ENCODE assay signal across 8 cellular contexts in genomic region chr19:16896913-16897571, GRCh38. TPM values are rescaled to one million over a fixed set of nuclear protein-coding genes. Genes with fewer than 3 reads are reported as not detected.
A peak's percentile ranks its signal among the peaks of the same experiment; 100 is the strongest.
DNase-seq lines count a peak whose midpoint lies in the region; ATAC-seq and TF ChIP-seq lines count a peak whose summit lies in the region.

No MANE protein-coding gene starts in this region.

- H3F3A ChIP-seq in OCI-LY1 (ENCODE audit: insufficient read depth, low read length) = no peaks in the 10 kb centered on the region; the same call in 1 of the 2 replicates

- ATAC-seq in HG02884 (IDR thresholded peaks at IDR 0.05; ENCODE audit: unreplicated experiment) (peak; percentile 43), GM18517 (IDR thresholded peaks at IDR 0.05; ENCODE audit: unreplicated experiment) (no peak)

- CTCF ChIA-PET in GM10248 (lab: Yijun Ruan, JAX) = no interaction called here

- POLR2A ChIA-PET in GM10248 (lab: Yijun Ruan, JAX) = no interaction called here

- no peaks in the 10 kb centered on the region; the same call in 1 of the 2 replicates for H3K27me3 ChIP-seq in OCI-LY1 (ENCODE audit: insufficient read depth, low read length)
- H3K27me3 ChIP-seq in esophagus muscularis mucosa = peaks cover 0 to 10% (median 0%) of the 10 kb centered on the region in 4 donors
- no peaks in the 10 kb centered on the region for H3K27me3 ChIP-seq in mucosa of stomach (ENCODE audit: control insufficient read depth, insufficient read depth, low read length)

- H3K9me3 ChIP-seq in OCI-LY1 (ENCODE audit: low read length) = no peaks in the 10 kb centered on the region
- H3K9me3 ChIP-seq in esophagus muscularis mucosa = no peaks in the 10 kb centered on the region
- no peaks in the 10 kb centered on the region for H3K9me3 ChIP-seq in mucosa of stomach (ENCODE audit: control insufficient read depth, low read length)

- no peaks in the 10 kb centered on the region for H3K79me2 ChIP-seq in OCI-LY1 (ENCODE audit: insufficient read depth, low read length)

- H3K27ac ChIP-seq in OCI-LY1 (ENCODE audit: low read depth, low read length, poor library complexity, severe bottlenecking) (no peak overlapping the region), esophagus muscularis mucosa (replicated peaks in 1 of 4) (peak overlapping the region; percentile 76 to 88 (median 84))

- H2AFZ ChIP-seq in OCI-LY1 (ENCODE audit: low read length) = no peak overlapping the region

- peak; percentile 96 for DNase-seq in GM10248 (ENCODE audit: extremely low spot score)
- DNase-seq in activated T-cell treated with anti-CD3 and anti-CD28 coated beads, Interleukin-2, amount 50 U/mL, for 24 hours = peak; percentile 73
- DNase-seq in esophagus muscularis mucosa (ENCODE audit: extremely low spot score) = peak; percentile 99
- peak; percentile 34 to 35 for DNase-seq in stimulated activated CD8-positive, alpha-beta memory T cell treated with anti-CD3 and anti-CD28 coated beads, Interleukin-4, amount 100 ng/mL, for 1 hour (ENCODE audit: low read depth in 2 of 2, low spot score in 1 of 2)

- TF ChIP-seq CTCF in GM10248 (IDR thresholded peaks at IDR 0.05; ENCODE audit: control extremely low read depth, extremely low read depth, low read depth, missing control alignments) = no peak
- TF ChIP-seq CTCF in OCI-LY1 (IDR thresholded peaks at IDR 0.05; ENCODE audit: low read length) = no peak
- TF ChIP-seq CTCF in esophagus muscularis mucosa (IDR thresholded peaks at IDR 0.05) = no peak

- no peaks in the 10 kb centered on the region for H3K9me2 ChIP-seq in OCI-LY1 (ENCODE audit: low read depth, low read length)

- H3K27ac Mint-ChIP-seq in activated T-cell treated with anti-CD3 and anti-CD28 coated beads, Interleukin-2, amount 50 U/mL, for 24 hours = peak overlapping the region; percentile 47

- peak overlapping the region; percentile 49; the same call in 1 of the 2 replicates for H3K9ac ChIP-seq in OCI-LY1 (ENCODE audit: low read length)
- H3K9ac ChIP-seq in mucosa of stomach (ENCODE audit: low read length) = peak overlapping the region; percentile 73

- no peak for TF ChIP-seq POLR2A in esophagus muscularis mucosa (IDR thresholded peaks at IDR 0.05; ENCODE audit: low read depth)

- H3K9me3 Mint-ChIP-seq in activated T-cell treated with anti-CD3 and anti-CD28 coated beads, Interleukin-2, amount 50 U/mL, for 24 hours = no peaks in the 10 kb centered on the region

- TF ChIP-seq EP300 in esophagus muscularis mucosa (IDR thresholded peaks at IDR 0.05) = no peak

- peaks cover 50% of the 10 kb centered on the region for H3K27me3 Mint-ChIP-seq in activated T-cell treated with anti-CD3 and anti-CD28 coated beads, Interleukin-2, amount 50 U/mL, for 24 hours

- H3K4me1 ChIP-seq in OCI-LY1 (ENCODE audit: insufficient read depth, low read length, severe bottlenecking) (peaks cover 16% of the 10 kb centered on the region), esophagus muscularis mucosa (peaks cover 13 to 38% (median 32%) of the 10 kb centered on the region in 4 donors), mucosa of stomach (ENCODE audit: control insufficient read depth, insufficient read depth, low read length) (no peaks in the 10 kb centered on the region)

- no peaks in the 10 kb centered on the region for H3K36me3 Mint-ChIP-seq in activated T-cell treated with anti-CD3 and anti-CD28 coated beads, Interleukin-2, amount 50 U/mL, for 24 hours (ENCODE audit: low read depth)

- H3K4me3 Mint-ChIP-seq in activated T-cell treated with anti-CD3 and anti-CD28 coated beads, Interleukin-2, amount 50 U/mL, for 24 hours = peak overlapping the region; percentile 43

- intact Hi-C loops in esophagus muscularis mucosa (cut with DNase I) = no loop called here

- H3K4me3 ChIP-seq in OCI-LY1 (ENCODE audit: low read depth, low read length, poor library complexity, severe bottlenecking) = peak overlapping the region; percentile 61
- peak overlapping the region; percentile 60 to 73 (median 66) for H3K4me3 ChIP-seq in esophagus muscularis mucosa
- no peak overlapping the region for H3K4me3 ChIP-seq in mucosa of stomach (ENCODE audit: low read length)

- H3K4me2 ChIP-seq in OCI-LY1 (ENCODE audit: low read length) = peak overlapping the region; percentile 73

- H3K4me1 Mint-ChIP-seq in activated T-cell treated with anti-CD3 and anti-CD28 coated beads, Interleukin-2, amount 50 U/mL, for 24 hours (ENCODE audit: low read depth) = peaks cover 18% of the 10 kb centered on the region

- H3K36me3 ChIP-seq in OCI-LY1 (ENCODE audit: insufficient read depth, low read length) = no peaks in the 10 kb centered on the region
- no peaks in the 10 kb centered on the region for H3K36me3 ChIP-seq in esophagus muscularis mucosa
- H3K36me3 ChIP-seq in mucosa of stomach (ENCODE audit: control insufficient read depth, insufficient read depth, low read length) = no peaks in the 10 kb centered on the region

- 2% methylated on average over 27 of the region's 46 CpGs for WGBS in esophagus muscularis mucosa

- H4K20me1 ChIP-seq in OCI-LY1 (ENCODE audit: insufficient read depth, low read length) = no peaks in the 10 kb centered on the region

RNA-seq across cellular contexts. Expression of gene F2RL3, which starts 8.2 kb away (rescaled TPM):
- total RNA-seq in esophagus muscularis mucosa = 1 to 10 TPM; 2.5 to 6.5 (median 5.0) TPM

Comparison
In these comparisons a context has a peak if more than half of its experiments do, and no peak if none do; other contexts are left out.
1. DNase-seq: peak in every context shown above with its lines; median percentile 99 in esophagus muscularis mucosa; 96 in GM10248; 73 in activated T-cell treated with anti-CD3 and anti-CD28 coated beads, Interleukin-2, amount 50 U/mL, for 24 hours; 34 in stimulated activated CD8-positive, alpha-beta memory T cell treated with anti-CD3 and anti-CD28 coated beads, Interleukin-4, amount 100 ng/mL, for 1 hour.